In the genomic region with DNA sequence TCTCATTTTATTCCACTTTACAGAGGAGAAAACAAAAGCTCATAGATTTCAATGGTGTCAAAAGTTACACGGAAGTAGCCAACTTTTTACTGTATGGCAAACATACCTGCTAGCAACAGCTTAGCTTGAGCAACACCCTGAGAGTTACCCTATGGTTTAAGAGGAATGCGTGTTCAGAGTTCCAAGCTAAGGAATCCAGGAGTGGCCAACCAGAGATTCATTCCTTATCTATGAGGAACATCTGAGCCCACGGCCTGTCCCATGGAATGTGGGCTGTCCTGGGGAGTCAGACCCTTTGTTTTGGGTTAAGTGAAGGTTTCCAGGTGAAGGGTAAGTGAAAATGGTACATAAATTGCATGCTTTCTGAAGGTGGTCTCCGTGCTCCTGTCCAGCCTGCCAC, we compare ENCODE assay signal across 17 cellular contexts.
DNase-seq lines count a peak whose midpoint lies in the region; ATAC-seq and TF ChIP-seq lines count a peak whose summit lies in the region.
"Had no signal": no experiment of that assay in that cellular context is flagged by ENCODE, and none has a peak within 500 bp of the region (broad histone marks: within the 10 kb centered on the region; RNA-seq: fewer than 3 reads in every experiment).

No MANE protein-coding gene starts in this region.

- H3K9me3 Mint-ChIP-seq in MCF 10A (ENCODE audit: unreplicated experiment) (no peaks in the 10 kb centered on the region), type B pancreatic cell (no peaks in the 10 kb centered on the region)
- no peaks in the 10 kb centered on the region for H3K9me3 Mint-ChIP-seq in stimulated activated effector memory CD8-positive, alpha-beta T cell treated with anti-CD3 and anti-CD28 coated beads, Interleukin-12 subunit alpha, Interleukin-12 subunit beta, amount 100 ng/mL, for 72 hours
- H3K9me3 Mint-ChIP-seq: activated CD8-positive, alpha-beta T cell treated with anti-CD3 and anti-CD28 coated beads for 36 hours; activated naive CD4-positive, alpha-beta T cell treated with anti-CD3 and anti-CD28 coated beads for 36 hours had no signal

- H3K9me3 ChIP-seq in breast epithelium, result no peaks in the 10 kb centered on the region
- H3K9me3 ChIP-seq: HAP-1, heart left ventricle, thoracic aorta had no signal

- intact Hi-C loops in MCF 10A (cut with micrococcal nuclease), result no loop called here
- intact Hi-C loops in breast epithelium (cut with DNase I; ENCODE audit: low total_unique reads), result no loop called here

- peak overlapping the region in 1 of 2 donors; percentile 57 for H3K27ac ChIP-seq in breast epithelium
- H3K27ac ChIP-seq: thoracic aorta had no signal

- peaks cover 67% of the 10 kb centered on the region for H3K4me1 Mint-ChIP-seq in MCF 10A (ENCODE audit: insufficient read depth, unreplicated experiment)
- H3K4me1 Mint-ChIP-seq in type B pancreatic cell (ENCODE audit: unreplicated experiment), result peaks cover 36% of the 10 kb centered on the region
- H3K4me1 Mint-ChIP-seq in stimulated activated effector memory CD8-positive, alpha-beta T cell treated with anti-CD3 and anti-CD28 coated beads, Interleukin-12 subunit alpha, Interleukin-12 subunit beta, amount 100 ng/mL, for 72 hours, result no peaks in the 10 kb centered on the region

- DNase-seq in MCF 10A (ENCODE audit: unreplicated experiment) (peak; percentile 62), breast epithelium (ENCODE audit: low spot score in 2 of 2) (no peak), T47D (ENCODE audit: low read depth in 1 of 2, low spot score in 1 of 2) (peak; percentile 33 to 95), kidney tubule cell (ENCODE audit: low spot score) (peak; percentile 78), type B pancreatic cell (ENCODE audit: extremely low spot score, unreplicated experiment) (no peak), T1000 (lab: John Stamatoyannopoulos, UW) (no peak)
- DNase-seq in stimulated activated CD4-positive, alpha-beta T cell treated with anti-CD3 and anti-CD28 coated beads, Interleukin-2, amount 100 ng/mL, for 24 hours, result no peak
- DNase-seq in stimulated activated effector memory CD8-positive, alpha-beta T cell treated with anti-CD3 and anti-CD28 coated beads, Interleukin-12 subunit alpha, Interleukin-12 subunit beta, amount 100 ng/mL, for 72 hours (ENCODE audit: low spot score in 2 of 2), result no peak
- DNase-seq: activated CD8-positive, alpha-beta T cell treated with anti-CD3 and anti-CD28 coated beads for 36 hours; activated naive CD4-positive, alpha-beta T cell treated with anti-CD3 and anti-CD28 coated beads for 36 hours; cortex of kidney; NCI-H2029 treated with DMSO at 0.1 percent for 48 hours; T-helper 17 cell had no signal

- H3K27me3 Mint-ChIP-seq in MCF 10A (ENCODE audit: insufficient read depth, unreplicated experiment), result no peaks in the 10 kb centered on the region
- H3K27me3 Mint-ChIP-seq in type B pancreatic cell, result no peaks in the 10 kb centered on the region

- peak overlapping the region; percentile 94 for H3K27ac Mint-ChIP-seq in MCF 10A (ENCODE audit: low read depth, unreplicated experiment)
- peak overlapping the region; percentile 97 for H3K27ac Mint-ChIP-seq in type B pancreatic cell
- H3K27ac Mint-ChIP-seq in stimulated activated effector memory CD8-positive, alpha-beta T cell treated with anti-CD3 and anti-CD28 coated beads, Interleukin-12 subunit alpha, Interleukin-12 subunit beta, amount 100 ng/mL, for 72 hours, result no peak overlapping the region
- H3K27ac Mint-ChIP-seq: activated CD8-positive, alpha-beta T cell treated with anti-CD3 and anti-CD28 coated beads for 36 hours; activated naive CD4-positive, alpha-beta T cell treated with anti-CD3 and anti-CD28 coated beads for 36 hours; T-helper 17 cell had no signal

- BruUV-seq in MCF 10A (replicated peaks; lab: Mats Ljungman, UMichigan), result no TSS peak

- CTCF ChIA-PET in MCF 10A (lab: Yijun Ruan, JAX), result interaction anchor here (1.2 to 2.2 kb wide), 3 partner anchors 8 to 11 kb away, joined by 8 to 10 read pairs (median 8); no protein-coding TSS in a partner anchor

- POLR2A ChIA-PET in MCF 10A (lab: Yijun Ruan, JAX), result interaction anchor here (0.6 to 2.4 kb wide), 17 partner anchors 10 to 679 kb away, joined by 3 to 32 read pairs (median 4); partner anchors contain the start of genes PDS5B and STARD13

- no peaks in the 10 kb centered on the region for H3K27me3 ChIP-seq in breast epithelium
- H3K27me3 ChIP-seq: heart left ventricle had no signal

- no peaks in the 10 kb centered on the region for H3K36me3 ChIP-seq in breast epithelium
- H3K36me3 ChIP-seq: HAP-1 had no signal

- ATAC-seq in stimulated activated effector memory CD8-positive, alpha-beta T cell treated with anti-CD3 and anti-CD28 coated beads, Interleukin-12 subunit alpha, Interleukin-12 subunit beta, amount 100 ng/mL, for 72 hours, result no peak
- ATAC-seq: activated CD8-positive, alpha-beta T cell treated with anti-CD3 and anti-CD28 coated beads for 36 hours; GM12878; T-helper 17 cell had no signal

- peak overlapping the region; percentile 37 for H3K4me3 Mint-ChIP-seq in MCF 10A (ENCODE audit: unreplicated experiment)
- peak overlapping the region; percentile 61 for H3K4me3 Mint-ChIP-seq in type B pancreatic cell
- H3K4me3 Mint-ChIP-seq in stimulated activated effector memory CD8-positive, alpha-beta T cell treated with anti-CD3 and anti-CD28 coated beads, Interleukin-12 subunit alpha, Interleukin-12 subunit beta, amount 100 ng/mL, for 72 hours, result no peak overlapping the region
- H3K4me3 Mint-ChIP-seq: activated CD8-positive, alpha-beta T cell treated with anti-CD3 and anti-CD28 coated beads for 36 hours; activated naive CD4-positive, alpha-beta T cell treated with anti-CD3 and anti-CD28 coated beads for 36 hours; T-helper 17 cell had no signal

- in situ Hi-C loops in T47D (cut with HindIII; ENCODE audit: low pct_unique_long_range_greater_than_20kb, low sequenced_read_pairs), result no loop called here

- no peak overlapping the region for H3K4me3 ChIP-seq in breast epithelium
- H3K4me3 ChIP-seq: GM12878, HAP-1, heart left ventricle, thoracic aorta had no signal

- peaks cover 53% of the 10 kb centered on the region for H3K36me3 Mint-ChIP-seq in MCF 10A (ENCODE audit: insufficient read depth, unreplicated experiment)
- H3K36me3 Mint-ChIP-seq in type B pancreatic cell, result peaks cover 4% of the 10 kb centered on the region
- H3K36me3 Mint-ChIP-seq in stimulated activated effector memory CD8-positive, alpha-beta T cell treated with anti-CD3 and anti-CD28 coated beads, Interleukin-12 subunit alpha, Interleukin-12 subunit beta, amount 100 ng/mL, for 72 hours, result no peaks in the 10 kb centered on the region

- H3K4me1 ChIP-seq in breast epithelium, result no peaks in the 10 kb centered on the region

- no peak for TF ChIP-seq CTCF in MCF 10A (IDR thresholded peaks at IDR 0.05; ENCODE audit: unreplicated experiment)
- no peak for TF ChIP-seq CTCF in breast epithelium (IDR thresholded peaks at IDR 0.05)
- no peak for TF ChIP-seq CTCF in type B pancreatic cell (conservative IDR thresholded peaks at IDR 0.05)

- no peak for TF ChIP-seq POLR2A in breast epithelium (IDR thresholded peaks at IDR 0.05)

Comparison
In these comparisons a context has a peak if more than half of its experiments do, and no peak if none do; other contexts are left out.
1. DNase-seq: peak in MCF 10A (single experiment), T47D (2 of 2) and kidney tubule cell (single experiment); none in breast epithelium (0 of 2), type B pancreatic cell (single experiment), stimulated activated CD4-positive, alpha-beta T cell treated with anti-CD3 and anti-CD28 coated beads, Interleukin-2, amount 100 ng/mL, for 24 hours (0 of 2), stimulated activated effector memory CD8-positive, alpha-beta T cell treated with anti-CD3 and anti-CD28 coated beads, Interleukin-12 subunit alpha, Interleukin-12 subunit beta, amount 100 ng/mL, for 72 hours (0 of 2) and T1000 (single experiment).